ENCODE assay signal across 10 cellular contexts in genomic region chr2:16546128-16546754, GRCh38.
A peak's percentile ranks its signal among the peaks of the same experiment; 100 is the strongest.
DNase-seq lines count a peak whose midpoint lies in the region; FAIRE-seq and TF ChIP-seq lines count a peak whose summit lies in the region.
"Had no signal": no experiment of that assay in that cellular context is flagged by ENCODE, and none has a peak within 500 bp of the region (broad histone marks: within the 10 kb centered on the region; RNA-seq: fewer than 3 reads in every experiment).

No MANE protein-coding gene starts in this region.

- intact Hi-C loops in prostate gland (cut with DNase I), result no loop called here

- H3K27ac ChIP-seq in prostate gland, result no peak overlapping the region
- H3K27ac ChIP-seq: right atrium auricular region, testis had no signal

- no peak for TF ChIP-seq CTCF in fibroblast of mammary gland (conservative IDR thresholded peaks at IDR 0.05; ENCODE audit: control insufficient read depth, insufficient read depth, low read depth, low read length)
- TF ChIP-seq CTCF in prostate gland (IDR thresholded peaks at IDR 0.05), result no peak

- no peaks in the 10 kb centered on the region for H3K9me3 ChIP-seq in prostate gland
- H3K9me3 ChIP-seq: right atrium auricular region, testis had no signal

- H3K36me3 ChIP-seq in prostate gland, result no peaks in the 10 kb centered on the region
- H3K36me3 ChIP-seq: right atrium auricular region had no signal

- H3K4me3 ChIP-seq in fibroblast of mammary gland (ENCODE audit: control insufficient read depth, low read depth, low read length) (no peak overlapping the region), prostate gland (no peak overlapping the region)
- H3K4me3 ChIP-seq: right atrium auricular region, testis had no signal

- H3K27me3 ChIP-seq in prostate gland (replicated peaks; ENCODE audit: insufficient read depth), result no peaks in the 10 kb centered on the region
- H3K27me3 ChIP-seq: right atrium auricular region, testis had no signal

- peak; percentile 40 for DNase-seq in SIG-M5 treated with dmso at 0.1 percent for 504 hours (lab: John Stamatoyannopoulos, UW; ENCODE audit: unreplicated experiment)
- DNase-seq in SIG-M5 (lab: John Stamatoyannopoulos, UW), result no peak
- DNase-seq in RCC 7860 (ENCODE audit: low spot score), result peak; percentile 25
- DNase-seq in fibroblast of mammary gland (ENCODE audit: low read depth), result peak; percentile 33
- DNase-seq in prostate gland (ENCODE audit: low spot score), result peak; percentile 26
- no peak for DNase-seq in NCI-H524 treated with DMSO at 0.1 percent for 48 hours (lab: John Stamatoyannopoulos, UW)
- no peak for DNase-seq in NCI-H748 treated with DMSO at 0.1 percent for 48 hours (lab: John Stamatoyannopoulos, UW)
- DNase-seq in cortex of kidney (lab: John Stamatoyannopoulos, UW), result no peak
- DNase-seq: testis had no signal

- H3K4me1 ChIP-seq in prostate gland (replicated peaks), result no peaks in the 10 kb centered on the region
- H3K4me1 ChIP-seq: right atrium auricular region, testis had no signal

- FAIRE-seq in RCC 7860 (lab: Jason Lieb, UNC), result no peak

- TF ChIP-seq POLR2A in prostate gland (IDR thresholded peaks at IDR 0.05), result no peak

- 36% methylated on average over 2 of the region's 2 CpGs for WGBS in prostate gland

Comparison
In these comparisons a context has a peak if more than half of its experiments do, and no peak if none do; other contexts are left out.
1. DNase-seq: peak in SIG-M5 treated with dmso at 0.1 percent for 504 hours (single experiment), RCC 7860 (single experiment), fibroblast of mammary gland (single experiment) and prostate gland (single experiment); none in SIG-M5 (single experiment), NCI-H524 treated with DMSO at 0.1 percent for 48 hours (single experiment), NCI-H748 treated with DMSO at 0.1 percent for 48 hours (single experiment) and cortex of kidney (single experiment).